16 cellular contexts compared by ENCODE assay signal in the genomic region with DNA sequence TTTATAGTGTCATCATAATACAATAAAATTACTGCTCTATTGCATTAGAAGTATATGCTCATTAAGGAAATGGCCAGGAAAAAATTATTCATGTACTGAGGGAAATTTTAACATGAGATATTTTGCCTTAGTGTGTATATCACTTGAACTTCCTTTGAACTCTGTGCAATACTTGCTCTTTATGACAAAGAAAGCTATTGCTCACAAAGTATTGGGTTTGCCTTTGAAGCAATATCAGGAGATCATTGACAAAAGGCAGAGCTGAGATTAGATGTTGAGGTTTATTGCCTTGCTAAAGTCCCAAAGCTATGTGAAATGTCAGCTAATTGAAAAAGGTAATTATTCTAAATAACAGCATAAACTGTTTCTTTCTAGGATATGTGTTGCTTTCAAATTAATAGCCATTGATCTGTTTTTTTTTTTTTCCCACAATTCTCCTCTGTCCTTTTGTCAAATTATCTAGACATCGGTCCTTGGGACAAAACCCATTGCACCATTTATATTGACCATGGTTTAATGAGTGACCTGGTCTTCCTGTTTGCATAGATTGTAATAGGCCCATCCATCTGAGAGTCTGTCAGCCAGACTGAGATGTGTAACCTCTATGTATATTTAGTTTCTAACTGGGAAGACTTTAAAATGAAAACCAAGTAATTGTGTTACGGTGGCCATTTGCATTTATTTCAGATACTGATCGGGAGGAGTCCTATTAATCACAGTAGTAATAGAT.
DNase-seq lines count a peak whose midpoint lies in the region; ATAC-seq, FAIRE-seq and TF ChIP-seq lines count a peak whose summit lies in the region.
"Had no signal": no experiment of that assay in that cellular context is flagged by ENCODE, and none has a peak within 500 bp of the region (broad histone marks: within the 10 kb centered on the region; RNA-seq: fewer than 3 reads in every experiment).

No MANE protein-coding gene starts in this region.

- WGBS in hepatocyte (ENCODE audit: low lambda C conversion rate, missing lambda C conversion rate): 29% methylated on average over 3 of the region's 3 CpGs
- WGBS in pancreas, 2 donors: 33 to 38% methylated on average over 3 of the region's 3 CpGs

- peak overlapping the region; percentile 46 for H3K4me3 Mint-ChIP-seq in Caco-2 (ENCODE audit: unreplicated experiment)
- H3K4me3 Mint-ChIP-seq: CD4-positive, CD25-positive, alpha-beta regulatory T cell; IgD-negative memory B cell had no signal

- H3K4me1 Mint-ChIP-seq in Caco-2 (ENCODE audit: low read depth, unreplicated experiment): no peaks in the 10 kb centered on the region
- H3K4me1 Mint-ChIP-seq: CD4-positive, CD25-positive, alpha-beta regulatory T cell; IgD-negative memory B cell had no signal

- H2AFZ ChIP-seq in hepatocyte: no peak overlapping the region

- intact Hi-C loops in Caco-2 (cut with micrococcal nuclease; ENCODE audit: unreplicated experiment) (loop anchor here (1.0 kb wide), 2 partner anchors 26 to 61 kb away; no protein-coding TSS in a partner anchor), pancreas (cut with DNase I) (no loop called here)

- POLR2A ChIA-PET in Caco-2 (lab: Charles Lee): no interaction called here

- FAIRE-seq in pancreas (lab: Jason Lieb, UNC): peak; percentile 45
- FAIRE-seq: GM19239, H1 had no signal

- CTCF ChIA-PET in Caco-2 (lab: Charles Lee): interaction anchor here (0.7 kb wide), 1 partner anchor 1061 kb away, joined by 3 read pairs; no protein-coding TSS in a partner anchor

- no peaks in the 10 kb centered on the region for H3K36me3 Mint-ChIP-seq in Caco-2 (ENCODE audit: insufficient read depth, unreplicated experiment)
- H3K36me3 Mint-ChIP-seq: CD4-positive, CD25-positive, alpha-beta regulatory T cell; IgD-negative memory B cell had no signal

- H3K36me3 ChIP-seq in Caco-2 (ENCODE audit: control insufficient read depth, insufficient read depth, low read length): no peaks in the 10 kb centered on the region
- no peaks in the 10 kb centered on the region for H3K36me3 ChIP-seq in hepatocyte (replicated peaks; ENCODE audit: insufficient read depth, low read depth)
- H3K36me3 ChIP-seq in pancreas: no peaks in the 10 kb centered on the region
- H3K36me3 ChIP-seq: BLaER1 treated with 17β-estradiol and CSF1 and Interleukin-3, amounts not matched to agents 10 nM and 100 nM; HAP-1 had no signal

- H3K9me3 ChIP-seq in Caco-2: no peaks in the 10 kb centered on the region
- no peaks in the 10 kb centered on the region for H3K9me3 ChIP-seq in hepatocyte (ENCODE audit: low read depth)
- no peaks in the 10 kb centered on the region for H3K9me3 ChIP-seq in pancreas
- H3K9me3 ChIP-seq: BLaER1 treated with 17β-estradiol and CSF1 and Interleukin-3, amounts not matched to agents 10 nM and 100 nM; HAP-1 had no signal

- no peaks in the 10 kb centered on the region for H3K79me2 ChIP-seq in hepatocyte

- no peaks in the 10 kb centered on the region for H3K27me3 Mint-ChIP-seq in Caco-2 (ENCODE audit: insufficient read depth, unreplicated experiment)
- H3K27me3 Mint-ChIP-seq: CD4-positive, CD25-positive, alpha-beta regulatory T cell; IgD-negative memory B cell had no signal

- DNase-seq in Caco-2: peak; percentile 51 to 57
- peak; percentile 0 for DNase-seq in HuH-7 (ENCODE audit: low spot score)
- DNase-seq in hepatocyte (ENCODE audit: low spot score): peak; percentile 33
- DNase-seq in pancreas: no peak
- no peak for DNase-seq in RKO (ENCODE audit: low spot score)
- DNase-seq in anterior cingulate cortex (lab: John Stamatoyannopoulos, UW): no peak
- DNase-seq: ACHN; CD4-positive, CD25-positive, alpha-beta regulatory T cell; DMS153; GF-D8 had no signal

- H3K4me1 ChIP-seq in Caco-2 (peaks cover 16% of the 10 kb centered on the region), hepatocyte (ENCODE audit: insufficient read depth) (no peaks in the 10 kb centered on the region), pancreas (no peaks in the 10 kb centered on the region)
- H3K4me1 ChIP-seq: BLaER1 treated with 17β-estradiol and CSF1 and Interleukin-3, amounts not matched to agents 10 nM and 100 nM; HAP-1 had no signal

- no peak overlapping the region for H3K4me3 ChIP-seq in Caco-2 (ENCODE audit: low read depth, low read length)
- no peak overlapping the region for H3K4me3 ChIP-seq in hepatocyte
- no peak overlapping the region for H3K4me3 ChIP-seq in pancreas
- H3K4me3 ChIP-seq: BLaER1 treated with 17β-estradiol and CSF1 and Interleukin-3, amounts not matched to agents 10 nM and 100 nM; HAP-1 had no signal

- H3K27ac ChIP-seq in hepatocyte (peak overlapping the region; percentile 63), pancreas (no peak overlapping the region)
- H3K27ac ChIP-seq: BLaER1 treated with 17β-estradiol and CSF1 and Interleukin-3, amounts not matched to agents 10 nM and 100 nM had no signal

- no peaks in the 10 kb centered on the region for H3K27me3 ChIP-seq in Caco-2 (replicated peaks; ENCODE audit: control insufficient read depth, insufficient read depth, low read length)
- no peaks in the 10 kb centered on the region for H3K27me3 ChIP-seq in hepatocyte
- H3K27me3 ChIP-seq in pancreas: no peaks in the 10 kb centered on the region
- H3K27me3 ChIP-seq: BLaER1 treated with 17β-estradiol and CSF1 and Interleukin-3, amounts not matched to agents 10 nM and 100 nM had no signal

- peak overlapping the region; percentile 36 for H3K4me2 ChIP-seq in hepatocyte
- H3K4me2 ChIP-seq: BLaER1 treated with 17β-estradiol and CSF1 and Interleukin-3, amounts not matched to agents 10 nM and 100 nM had no signal

- no TSS peak for BruUV-seq in Caco-2 (replicated peaks; lab: Mats Ljungman, UMichigan)

- H3K9me3 Mint-ChIP-seq in Caco-2 (ENCODE audit: unreplicated experiment): no peaks in the 10 kb centered on the region
- H3K9me3 Mint-ChIP-seq: IgD-negative memory B cell had no signal

- H3K27ac Mint-ChIP-seq in Caco-2 (ENCODE audit: unreplicated experiment): peak overlapping the region; percentile 22
- H3K27ac Mint-ChIP-seq: CD4-positive, CD25-positive, alpha-beta regulatory T cell; IgD-negative memory B cell had no signal

- no peaks in the 10 kb centered on the region for H4K20me1 ChIP-seq in hepatocyte (ENCODE audit: insufficient read depth, poor library complexity, severe bottlenecking)
- H4K20me1 ChIP-seq: BLaER1 treated with 17β-estradiol and CSF1 and Interleukin-3, amounts not matched to agents 10 nM and 100 nM had no signal

- H3K9me2 ChIP-seq in hepatocyte (replicated peaks; ENCODE audit: insufficient read depth): no peaks in the 10 kb centered on the region

- TF ChIP-seq CTCF in Caco-2 (IDR thresholded peaks at IDR 0.05; ENCODE audit: insufficient read depth in 1 of 2, low read depth in 1 of 2, low read length in 1 of 2, severe bottlenecking in 1 of 2, unreplicated experiment in 1 of 2) (no peak), hepatocyte (IDR thresholded peaks at IDR 0.05; ENCODE audit: poor library complexity) (no peak), pancreas (IDR thresholded peaks at IDR 0.05) (no peak)

- ATAC-seq in pancreas: peak in 3 of 4 donors; percentile 14 to 36 (median 24)
- ATAC-seq in HG02571 (IDR thresholded peaks at IDR 0.05; ENCODE audit: unreplicated experiment): no peak

Comparison
In these comparisons a context has a peak if more than half of its experiments do, and no peak if none do; other contexts are left out.
1. DNase-seq: peak in Caco-2 (2 of 2), HuH-7 (single experiment) and hepatocyte (single experiment); none in pancreas (0 of 6), RKO (single experiment) and anterior cingulate cortex (0 of 58).